18 cellular contexts compared by ENCODE assay signal in genomic region chr5:174916227-174916626, GRCh38.
A peak's percentile ranks its signal among the peaks of the same experiment; 100 is the strongest.
DNase-seq lines count a peak whose midpoint lies in the region; FAIRE-seq and TF ChIP-seq lines count a peak whose summit lies in the region.
"Had no signal": no experiment of that assay in that cellular context is flagged by ENCODE, and none has a peak within 500 bp of the region (broad histone marks: within the 10 kb centered on the region; RNA-seq: fewer than 3 reads in every experiment).

No MANE protein-coding gene starts in this region.

- H3K9me3 Mint-ChIP-seq in osteocyte (ENCODE audit: unreplicated experiment) (no peaks in the 10 kb centered on the region), Caco-2 (ENCODE audit: unreplicated experiment) (no peaks in the 10 kb centered on the region)
- H3K9me3 Mint-ChIP-seq: CD4-positive, alpha-beta memory T cell had no signal

- no peak overlapping the region for H4K8ac ChIP-seq in H1 (ENCODE audit: extremely low read depth, insufficient read depth, low read length)

- H2BK120ac ChIP-seq in H1 (replicated peaks; ENCODE audit: low read depth, low read length), result no peak overlapping the region

- TF ChIP-seq CTCF in H1 (IDR thresholded peaks at IDR 0.05; ENCODE audit: control extremely low read depth in 1 of 3, insufficient read depth in 1 of 3, low read depth in 1 of 3, low read length in 3 of 3) (no peak), osteocyte (IDR thresholded peaks at IDR 0.05) (no peak), Caco-2 (IDR thresholded peaks at IDR 0.05; ENCODE audit: insufficient read depth in 1 of 2, low read depth in 1 of 2, low read length in 1 of 2, severe bottlenecking in 1 of 2, unreplicated experiment in 1 of 2) (no peak)

- H3K4me1 ChIP-seq in H1 (replicated peaks in 1 of 4; ENCODE audit: control insufficient read depth in 3 of 4, insufficient read depth in 4 of 4, low read length in 3 of 4), result peaks cover 0 to 10% (median 6%) of the 10 kb centered on the region in 4 experiments; a peak in 4 of 7 replicates
- no peaks in the 10 kb centered on the region for H3K4me1 ChIP-seq in Caco-2

- H2BK20ac ChIP-seq in H1 (ENCODE audit: low read length), result peak overlapping the region; percentile 82; the same call in 1 of the 2 replicates

- no peak overlapping the region for H3K9ac ChIP-seq in H1 (replicated peaks in 1 of 4; ENCODE audit: extremely low read depth in 1 of 4, low read depth in 3 of 4, low read length in 3 of 4)

- no peak for TF ChIP-seq RAD21 in H1 (IDR thresholded peaks at IDR 0.05 in 1 of 2, conservative IDR thresholded peaks at IDR 0.05 in 1 of 2; ENCODE audit: low read depth in 2 of 2, low read length in 2 of 2)

- H2AFZ ChIP-seq in H1 (ENCODE audit: low read length), result no peak overlapping the region; the same call in 1 of the 2 replicates

- no peak for TF ChIP-seq EP300 in H1 (IDR thresholded peaks at IDR 0.05; ENCODE audit: borderline replicate concordance in 1 of 2, low read depth in 2 of 2, low read length in 2 of 2)

- no peak overlapping the region for H3K56ac ChIP-seq in H1 (replicated peaks; ENCODE audit: insufficient read length, low read depth, low read length)

- H3K4me2 ChIP-seq in H1 (ENCODE audit: insufficient read depth in 1 of 2, low read depth in 2 of 2, low read length in 2 of 2), result no peak overlapping the region

- DNase-seq in H7 (peak; percentile 41), H1 (ENCODE audit: low read depth in 1 of 2, low spot score in 2 of 2) (no peak), iPS-NIHi11 (ENCODE audit: low spot score) (peak; percentile 20), osteocyte (ENCODE audit: extremely low spot score, unreplicated experiment) (peak; percentile 76), SIG-M5 treated with dmso at 0.1 percent for 504 hours (lab: John Stamatoyannopoulos, UW; ENCODE audit: unreplicated experiment) (no peak), Caco-2 (no peak), germinal center (ENCODE audit: low spot score) (no peak)
- DNase-seq in activated CD4-positive, CD25-positive, alpha-beta regulatory T cell treated with anti-CD3 and anti-CD28 coated beads, Interleukin-2, amount 50 U/mL, for 72 hours, result no peak
- DNase-seq: C1 segment of cervical spinal cord; CD4-positive, alpha-beta memory T cell; COR-L47; DMS153; DND-41; GDM1; GOT3; HCEC 1CT had no signal

- POLR2A ChIA-PET in H1 (lab: Charles Lee; ENCODE audit: partially characterized antibody), result no interaction called here
- POLR2A ChIA-PET in Caco-2 (lab: Charles Lee), result no interaction called here

- no peak overlapping the region; the same call in 1 of the 2 replicates for H2BK12ac ChIP-seq in H1 (ENCODE audit: low read depth, low read length)

- no peak overlapping the region for H3K23ac ChIP-seq in H1 (ENCODE audit: insufficient read length)

- H3K9me3 ChIP-seq in H1 (ENCODE audit: insufficient read depth in 2 of 2, low read depth in 1 of 2, low read length in 1 of 2) (peaks cover 0 to 5% of the 10 kb centered on the region in 2 experiments; a peak in 1 of 4 replicates), Caco-2 (no peaks in the 10 kb centered on the region)

- H3K79me2 ChIP-seq in H1 (ENCODE audit: control insufficient read depth in 1 of 2, insufficient read depth in 2 of 2, low read length in 2 of 2), result no peaks in the 10 kb centered on the region

- WGBS in H1 (ENCODE audit: extremely low coverage in 1 of 2, insufficient coverage in 1 of 2, insufficient read length in 1 of 2, insufficient replicate concordance in 2 of 2, low coverage in 1 of 2, low lambda C conversion rate in 2 of 2, missing lambda C conversion rate in 1 of 2), 2 experiments, result 87% methylated on average over 7 of the region's 8 CpGs; no CpG with 5 or more reads in 1 of the 2 experiments

- H3K18ac ChIP-seq in H1 (ENCODE audit: extremely low read depth, low read length), result no peak overlapping the region; the same call in 1 of the 2 replicates

- no peaks in the 10 kb centered on the region for H3K79me1 ChIP-seq in H1 (ENCODE audit: low read depth, low read length)

- H3K36me3 Mint-ChIP-seq in osteocyte (ENCODE audit: unreplicated experiment) (no peaks in the 10 kb centered on the region), Caco-2 (ENCODE audit: insufficient read depth, unreplicated experiment) (no peaks in the 10 kb centered on the region)
- H3K36me3 Mint-ChIP-seq: CD4-positive, alpha-beta memory T cell had no signal

- H3K4me1 Mint-ChIP-seq in osteocyte (ENCODE audit: unreplicated experiment) (peaks cover 7% of the 10 kb centered on the region), Caco-2 (ENCODE audit: low read depth, unreplicated experiment) (no peaks in the 10 kb centered on the region)

- no peaks in the 10 kb centered on the region for H4K20me1 ChIP-seq in H1 (replicated peaks in 1 of 2; ENCODE audit: control insufficient read depth in 1 of 2, insufficient read depth in 2 of 2, low read length in 2 of 2)

- H3K23me2 ChIP-seq in H1 (ENCODE audit: low read depth, low read length), result no peaks in the 10 kb centered on the region

- no peak overlapping the region for H2AK5ac ChIP-seq in H1 (ENCODE audit: low read depth, low read length)

- peak overlapping the region; percentile 61; the same call in 1 of the 2 replicates for H2BK15ac ChIP-seq in H1 (ENCODE audit: low read length)

- H3K27me3 ChIP-seq in H7 (ENCODE audit: control insufficient read depth, insufficient read depth, low read length) (no peaks in the 10 kb centered on the region), H1 (replicated peaks in 1 of 4; ENCODE audit: control insufficient read depth in 3 of 4, extremely low read depth in 1 of 4, insufficient read depth in 3 of 4, low read length in 3 of 4) (peaks cover 0 to 3% (median 0%) of the 10 kb centered on the region in 4 experiments; a peak in 1 of 7 replicates), Caco-2 (replicated peaks; ENCODE audit: control insufficient read depth, insufficient read depth, low read length) (no peaks in the 10 kb centered on the region; the same call in 1 of the 2 replicates)

- H3K27ac ChIP-seq in H1 (ENCODE audit: low read depth, low read length), result no peak overlapping the region

- H3K4ac ChIP-seq in H1 (replicated peaks; ENCODE audit: insufficient read length, low read depth, low read length), result no peak overlapping the region

- CTCF ChIA-PET in H1 (lab: Charles Lee; ENCODE audit: partially characterized antibody), result interaction anchor here (0.6 to 13.0 kb wide), 2 partner anchors 20 to 99 kb away, joined by 3 to 95 read pairs; no protein-coding TSS in a partner anchor
- CTCF ChIA-PET in Caco-2 (lab: Charles Lee), result no interaction called here

- peaks cover 16% of the 10 kb centered on the region for H3K27me3 Mint-ChIP-seq in osteocyte (ENCODE audit: unreplicated experiment)
- peaks cover 10% of the 10 kb centered on the region for H3K27me3 Mint-ChIP-seq in Caco-2 (ENCODE audit: insufficient read depth, unreplicated experiment)

- no peaks in the 10 kb centered on the region for H3K36me3 ChIP-seq in H7 (replicated peaks; ENCODE audit: control insufficient read depth, insufficient read depth, low read length)
- no peaks in the 10 kb centered on the region for H3K36me3 ChIP-seq in H1 (ENCODE audit: control insufficient read depth in 2 of 4, insufficient read depth in 4 of 4, low read length in 3 of 4)
- no peaks in the 10 kb centered on the region for H3K36me3 ChIP-seq in Caco-2 (ENCODE audit: control insufficient read depth, insufficient read depth, low read length)

- no peak overlapping the region for H3K4me3 Mint-ChIP-seq in osteocyte (ENCODE audit: unreplicated experiment)
- no peak overlapping the region for H3K4me3 Mint-ChIP-seq in Caco-2 (ENCODE audit: unreplicated experiment)
- H3K4me3 Mint-ChIP-seq: CD4-positive, alpha-beta memory T cell had no signal

- FAIRE-seq in H1 (lab: Jason Lieb, UNC), result no peak
- FAIRE-seq: GM12878, GM19239 had no signal

- intact Hi-C loops in Caco-2 (cut with micrococcal nuclease; ENCODE audit: unreplicated experiment), result no loop called here

- no peak overlapping the region; the same call in 1 of the 2 replicates for H2BK5ac ChIP-seq in H1 (ENCODE audit: low read depth, low read length)

- H4K91ac ChIP-seq in H1 (replicated peaks; ENCODE audit: insufficient read length, low read length), result no peak overlapping the region

- no peak overlapping the region for H4K5ac ChIP-seq in H1 (ENCODE audit: insufficient read length, low read depth, low read length)

- H3K14ac ChIP-seq in H1 (ENCODE audit: insufficient read length), result no peak overlapping the region

- H3K27ac Mint-ChIP-seq in osteocyte (ENCODE audit: unreplicated experiment) (no peak overlapping the region), Caco-2 (ENCODE audit: unreplicated experiment) (no peak overlapping the region)
- H3K27ac Mint-ChIP-seq: CD4-positive, alpha-beta memory T cell had no signal

- no TSS peak for BruUV-seq in Caco-2 (replicated peaks; lab: Mats Ljungman, UMichigan)

- no peak overlapping the region for H3K4me3 ChIP-seq in H7 (ENCODE audit: insufficient read depth, low read depth, low read length)
- no peak overlapping the region for H3K4me3 ChIP-seq in H1 (ENCODE audit: extremely low read depth in 1 of 4, insufficient read depth in 2 of 4, low read depth in 3 of 4, low read length in 4 of 4)
- no peak overlapping the region for H3K4me3 ChIP-seq in Caco-2 (ENCODE audit: low read depth, low read length)
- H3K4me3 ChIP-seq: GM12878 had no signal

- no peak for TF ChIP-seq POLR2A in H1 (IDR thresholded peaks at IDR 0.05; ENCODE audit: control extremely low read depth in 1 of 2, low read depth in 2 of 2, low read length in 2 of 2)

TF ChIP-seq in H1, 55 proteins besides CTCF, POLR2A, EP300 and RAD21:
- TF ChIP-seq CBX5 (IDR thresholded peaks at IDR 0.05; ENCODE audit: low read depth, low read length) (no peak), CHD1 (IDR thresholded peaks at IDR 0.05; ENCODE audit: low read depth, low read length) (no peak), SP4 (IDR thresholded peaks at IDR 0.05; ENCODE audit: low read length) (no peak), JUND (IDR thresholded peaks at IDR 0.05; ENCODE audit: low read length) (no peak), MAX (IDR thresholded peaks at IDR 0.05) (no peak), FOSL1 (IDR thresholded peaks at IDR 0.05; ENCODE audit: insufficient read depth, low read depth, low read length) (no peak), SRF (IDR thresholded peaks at IDR 0.05; ENCODE audit: low read depth, low read length) (no peak), KDM5A (IDR thresholded peaks at IDR 0.05; ENCODE audit: low read length) (no peak), YY1 (IDR thresholded peaks at IDR 0.05; ENCODE audit: low read depth, low read length) (no peak), PHF8 (conservative IDR thresholded peaks at IDR 0.05; ENCODE audit: low read depth, low read length) (no peak), SP2 (IDR thresholded peaks at IDR 0.05; ENCODE audit: low read length) (no peak), POLR2AphosphoS5 (IDR thresholded peaks at IDR 0.05; ENCODE audit: low read depth, low read length) (no peak)

Comparison
In these comparisons a context has a peak if more than half of its experiments do, and no peak if none do; other contexts are left out.
1. DNase-seq: peak in H7 (single experiment), iPS-NIHi11 (single experiment) and osteocyte (single experiment); none in H1 (0 of 2), SIG-M5 treated with dmso at 0.1 percent for 504 hours (single experiment), Caco-2 (0 of 2), germinal center (single experiment) and activated CD4-positive, CD25-positive, alpha-beta regulatory T cell treated with anti-CD3 and anti-CD28 coated beads, Interleukin-2, amount 50 U/mL, for 72 hours (single experiment).